ENCODE assay signal across 10 cellular contexts in genomic region chr5:119470105-119470763, GRCh38. TPM values are rescaled to one million over a fixed set of nuclear protein-coding genes. Genes with fewer than 3 reads are reported as not detected.
DNase-seq lines count a peak whose midpoint lies in the region; ATAC-seq lines count a peak whose summit lies in the region.
"Had no signal": no experiment of that assay in that cellular context is flagged by ENCODE, and none has a peak within 500 bp of the region (broad histone marks: within the 10 kb centered on the region; RNA-seq: fewer than 3 reads in every experiment).

No MANE protein-coding gene starts in this region.

- H3K27ac ChIP-seq in HUES64 (ENCODE audit: low read depth, low read length): peak overlapping the region; percentile 75; the same call in 1 of the 2 replicates
- H3K27ac ChIP-seq: esophagus squamous epithelium had no signal

- no peaks in the 10 kb centered on the region for H3K27me3 Mint-ChIP-seq in stimulated activated naive B cell treated with anti-CD40 and anti-IgM and Interleukin-4, amounts not matched to agents 10 μg/mL and 1 μg/mL and 100 μg/mL, for 72 hours

- H3K4me3 ChIP-seq in HUES64 (ENCODE audit: low read length): peak overlapping the region; percentile 27; the same call in 1 of the 2 replicates
- H3K4me3 ChIP-seq: esophagus squamous epithelium had no signal

- H3K4me1 ChIP-seq in HUES64 (ENCODE audit: insufficient read depth, low read length): peaks cover 23% of the 10 kb centered on the region
- H3K4me1 ChIP-seq: esophagus squamous epithelium had no signal

- H3K4me1 Mint-ChIP-seq in stimulated activated naive B cell treated with anti-CD40 and anti-IgM and Interleukin-4, amounts not matched to agents 10 μg/mL and 1 μg/mL and 100 μg/mL, for 72 hours: peaks cover 21 to 39% of the 10 kb centered on the region in 2 donors

- intact Hi-C loops in Right ventricle myocardium inferior (cut with DNase I): no loop called here
- intact Hi-C loops in cardiac septum (cut with DNase I): no loop called here

- H3K36me3 Mint-ChIP-seq in stimulated activated naive B cell treated with anti-CD40 and anti-IgM and Interleukin-4, amounts not matched to agents 10 μg/mL and 1 μg/mL and 100 μg/mL, for 72 hours: peaks cover 55 to 59% of the 10 kb centered on the region in 2 donors

- H3K27ac Mint-ChIP-seq in stimulated activated naive B cell treated with anti-CD40 and anti-IgM and Interleukin-4, amounts not matched to agents 10 μg/mL and 1 μg/mL and 100 μg/mL, for 72 hours: peak overlapping the region; percentile 73

- peaks cover 18% of the 10 kb centered on the region in 2 donors for H3K9me3 Mint-ChIP-seq in stimulated activated naive B cell treated with anti-CD40 and anti-IgM and Interleukin-4, amounts not matched to agents 10 μg/mL and 1 μg/mL and 100 μg/mL, for 72 hours

- H3K36me3 ChIP-seq in HUES64 (ENCODE audit: insufficient read depth, low read length): peaks cover 37% of the 10 kb centered on the region

- H3K27me3 ChIP-seq in HUES64 (ENCODE audit: insufficient read depth, low read length): no peaks in the 10 kb centered on the region
- H3K27me3 ChIP-seq: esophagus squamous epithelium had no signal

- H3K9ac ChIP-seq in HUES64 (ENCODE audit: low read depth, low read length): no peak overlapping the region

- WGBS in HUES64: 64% methylated on average over 3 of the region's 3 CpGs

- ATAC-seq in Right ventricle myocardium inferior (peak; percentile 34), HG02588 (IDR thresholded peaks at IDR 0.05; ENCODE audit: unreplicated experiment) (peak; percentile 81)
- ATAC-seq in stimulated activated naive B cell treated with anti-CD40 and anti-IgM and Interleukin-4, amounts not matched to agents 10 μg/mL and 1 μg/mL and 100 μg/mL, for 72 hours (replicated peaks): peak; percentile 96 to 97

- peaks cover 15% of the 10 kb centered on the region; the same call in 1 of the 2 replicates for H3K9me3 ChIP-seq in HUES64 (ENCODE audit: insufficient read depth, low read depth, low read length)

- H3K4me3 Mint-ChIP-seq in stimulated activated naive B cell treated with anti-CD40 and anti-IgM and Interleukin-4, amounts not matched to agents 10 μg/mL and 1 μg/mL and 100 μg/mL, for 72 hours: peak overlapping the region; percentile 31

- DNase-seq in Right ventricle myocardium inferior (ENCODE audit: missing footprints): no peak
- no peak for DNase-seq in cardiac septum (ENCODE audit: low spot score)
- peak; percentile 35 for DNase-seq in stimulated activated naive B cell treated with anti-CD40 and anti-IgM and Interleukin-4, amounts not matched to agents 10 μg/mL and 1 μg/mL and 100 μg/mL, for 72 hours
- DNase-seq in activated gamma-delta T cell treated with Interleukin-2 at 50 U/mL for 16 hours: no peak
- DNase-seq in activated T-cell treated with anti-CD3 and anti-CD28 coated beads for 4 hours: no peak
- no peak for DNase-seq in activated CD4-positive, CD25-positive, alpha-beta regulatory T cell (lab: John Stamatoyannopoulos, UW)
- DNase-seq: esophagus squamous epithelium; stimulated activated CD4-positive, alpha-beta T cell treated with anti-CD3 and anti-CD28 coated beads, Interleukin-12 subunit alpha, Interleukin-12 subunit beta, amount 100 ng/mL, for 4 hours had no signal

RNA-seq across cellular contexts. Expression of gene HSD17B4, which starts 17.9 kb away (rescaled TPM):
- total RNA-seq in Right ventricle myocardium inferior (297 TPM), cardiac septum (189 TPM)
- polyA plus RNA-seq in HUES64 (2013, experiment 1 of 2): 195 TPM
- 212 TPM for polyA plus RNA-seq in HUES64 (2013, experiment 2 of 2)

Comparison
In these comparisons a context has a peak if more than half of its experiments do, and no peak if none do; other contexts are left out.
1. ATAC-seq: peak in every context shown above with its lines; median percentile 96 in stimulated activated naive B cell treated with anti-CD40 and anti-IgM and Interleukin-4, amounts not matched to agents 10 μg/mL and 1 μg/mL and 100 μg/mL, for 72 hours; 81 in HG02588; 34 in Right ventricle myocardium inferior.